13 cellular contexts compared by ENCODE assay signal in the genomic region with DNA sequence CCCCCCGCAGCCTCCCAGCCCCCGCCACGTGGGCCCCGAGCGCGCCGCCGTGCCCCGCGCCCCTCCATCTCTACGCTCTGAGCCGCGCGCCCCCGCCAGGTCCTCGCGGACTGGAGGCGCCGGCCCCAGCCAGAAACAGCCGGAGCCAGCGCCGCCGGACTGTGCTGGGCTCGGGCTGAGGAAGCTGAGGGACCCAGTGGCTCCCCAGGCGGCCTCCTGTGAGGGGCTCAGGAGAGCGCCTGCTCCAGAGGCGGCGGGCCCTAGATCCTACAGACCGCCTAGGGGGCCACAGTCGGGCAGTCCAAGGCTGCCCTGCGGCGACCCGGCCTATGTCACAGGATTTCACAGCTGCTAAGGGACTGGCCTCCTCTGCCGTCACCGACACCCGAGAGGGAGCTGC.
DNase-seq lines count a peak whose midpoint lies in the region; ATAC-seq, FAIRE-seq and TF ChIP-seq lines count a peak whose summit lies in the region.
"Had no signal": no experiment of that assay in that cellular context is flagged by ENCODE, and none has a peak within 500 bp of the region (broad histone marks: within the 10 kb centered on the region; RNA-seq: fewer than 3 reads in every experiment).

No MANE protein-coding gene starts in this region.

- no peaks in the 10 kb centered on the region for H3K9me3 ChIP-seq in iPS-18c (ENCODE audit: control insufficient read depth, insufficient read depth, low read length)

- peaks cover 0 to 24% (median 2%) of the 10 kb centered on the region in 7 donors for H3K9me3 Mint-ChIP-seq in CD14-positive monocyte
- H3K9me3 Mint-ChIP-seq: activated naive CD4-positive, alpha-beta T cell treated with anti-CD3 and anti-CD28 coated beads, Interleukin-2, amount 50 U/mL, for 24 hours; HFFc6 had no signal

- peaks cover 61 to 75% (median 71%) of the 10 kb centered on the region in 3 donors for H3K27me3 Mint-ChIP-seq in CD14-positive monocyte (ENCODE audit: low read depth in 3 of 3)

- ATAC-seq in sciatic nerve = peak; percentile 75

- DNase-seq in GM20000 (ENCODE audit: low spot score) (peak; percentile 40), astrocyte of the hippocampus (ENCODE audit: low read depth, low spot score) (peak; percentile 42), sciatic nerve (ENCODE audit: low spot score) (no peak), CD14-positive monocyte (ENCODE audit: low spot score) (no peak), GM19239 (ENCODE audit: insufficient read length, low spot score) (no peak), inferior parietal cortex (ENCODE audit: extremely low spot score) (no peak), urothelium cell line (ENCODE audit: low spot score) (no peak)
- DNase-seq: activated CD4-positive, CD25-positive, alpha-beta regulatory T cell treated with anti-CD3 and anti-CD28 coated beads, Interleukin-2, amount 50 U/mL, for 72 hours; effector CD4-positive, alpha-beta T cell; HFFc6; MM.1S had no signal

- peak overlapping the region in 1 of 2 donors; percentile 88 for H3K4me3 Mint-ChIP-seq in CD14-positive monocyte
- H3K4me3 Mint-ChIP-seq: HFFc6 had no signal

- H3K4me1 Mint-ChIP-seq in CD14-positive monocyte = peaks cover 13% of the 10 kb centered on the region

- no peak for FAIRE-seq in GM19239 (lab: Jason Lieb, UNC)
- FAIRE-seq in urothelium cell line (lab: Jason Lieb, UNC) = no peak

- H3K36me3 Mint-ChIP-seq in CD14-positive monocyte = peaks cover 0 to 12% of the 10 kb centered on the region in 2 donors
- H3K36me3 Mint-ChIP-seq: activated naive CD4-positive, alpha-beta T cell treated with anti-CD3 and anti-CD28 coated beads, Interleukin-2, amount 50 U/mL, for 24 hours had no signal

- TF ChIP-seq CTCF in GM20000 (IDR thresholded peaks at IDR 0.05; ENCODE audit: extremely low read depth, missing control alignments) (no peak), CD14-positive monocyte (IDR thresholded peaks at IDR 0.05) (no peak)

- H3K4me3 ChIP-seq in iPS-18c (ENCODE audit: insufficient read depth, low read depth, low read length) = peak overlapping the region; percentile 21; the same call in 1 of the 2 replicates

- H3K27ac Mint-ChIP-seq in CD14-positive monocyte = peak overlapping the region in 1 of 7 donors; percentile 76
- H3K27ac Mint-ChIP-seq: activated naive CD4-positive, alpha-beta T cell treated with anti-CD3 and anti-CD28 coated beads, Interleukin-2, amount 50 U/mL, for 24 hours; HFFc6 had no signal

- intact Hi-C loops in sciatic nerve (cut with DNase I) (no loop called here), CD14-positive monocyte (cut with micrococcal nuclease) (loop anchor here in 1 of 2 donors (2.0 kb wide), 1 partner anchor 18 kb away; no protein-coding TSS in a partner anchor)

Comparison
In these comparisons a context has a peak if more than half of its experiments do, and no peak if none do; other contexts are left out.
1. DNase-seq: peak in GM20000 (single experiment) and astrocyte of the hippocampus (single experiment); none in sciatic nerve (single experiment), CD14-positive monocyte (single experiment), GM19239 (single experiment), inferior parietal cortex (single experiment) and urothelium cell line (single experiment).